Comparison of ENCODE assay signal across 1 cellular context in the genomic region with DNA sequence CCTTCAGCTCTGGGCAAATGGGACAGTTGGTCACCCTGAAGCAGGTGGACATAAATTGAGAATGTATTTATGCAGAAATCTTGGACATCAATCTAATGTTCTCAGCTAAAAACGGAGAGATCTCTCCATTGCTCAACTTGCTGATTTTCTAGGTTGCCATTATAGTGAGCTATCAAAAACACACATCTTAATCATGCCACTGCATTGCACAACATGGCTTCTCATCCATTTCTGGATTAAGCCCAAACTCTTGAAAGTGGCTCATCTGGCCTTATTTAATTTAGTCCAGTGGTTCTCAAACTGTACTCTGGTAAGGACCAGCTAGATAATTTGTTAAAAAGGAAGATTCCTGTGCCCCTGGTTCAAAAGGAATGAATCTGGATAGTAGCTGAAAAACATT.
TF ChIP-seq lines count a peak whose summit lies in the region.

No MANE protein-coding gene starts in this region.

TF ChIP-seq in HCT116, 20 proteins besides CTCF, POLR2A, EP300 and RAD21 (continued from another document):
- TF ChIP-seq, protein P1, sequence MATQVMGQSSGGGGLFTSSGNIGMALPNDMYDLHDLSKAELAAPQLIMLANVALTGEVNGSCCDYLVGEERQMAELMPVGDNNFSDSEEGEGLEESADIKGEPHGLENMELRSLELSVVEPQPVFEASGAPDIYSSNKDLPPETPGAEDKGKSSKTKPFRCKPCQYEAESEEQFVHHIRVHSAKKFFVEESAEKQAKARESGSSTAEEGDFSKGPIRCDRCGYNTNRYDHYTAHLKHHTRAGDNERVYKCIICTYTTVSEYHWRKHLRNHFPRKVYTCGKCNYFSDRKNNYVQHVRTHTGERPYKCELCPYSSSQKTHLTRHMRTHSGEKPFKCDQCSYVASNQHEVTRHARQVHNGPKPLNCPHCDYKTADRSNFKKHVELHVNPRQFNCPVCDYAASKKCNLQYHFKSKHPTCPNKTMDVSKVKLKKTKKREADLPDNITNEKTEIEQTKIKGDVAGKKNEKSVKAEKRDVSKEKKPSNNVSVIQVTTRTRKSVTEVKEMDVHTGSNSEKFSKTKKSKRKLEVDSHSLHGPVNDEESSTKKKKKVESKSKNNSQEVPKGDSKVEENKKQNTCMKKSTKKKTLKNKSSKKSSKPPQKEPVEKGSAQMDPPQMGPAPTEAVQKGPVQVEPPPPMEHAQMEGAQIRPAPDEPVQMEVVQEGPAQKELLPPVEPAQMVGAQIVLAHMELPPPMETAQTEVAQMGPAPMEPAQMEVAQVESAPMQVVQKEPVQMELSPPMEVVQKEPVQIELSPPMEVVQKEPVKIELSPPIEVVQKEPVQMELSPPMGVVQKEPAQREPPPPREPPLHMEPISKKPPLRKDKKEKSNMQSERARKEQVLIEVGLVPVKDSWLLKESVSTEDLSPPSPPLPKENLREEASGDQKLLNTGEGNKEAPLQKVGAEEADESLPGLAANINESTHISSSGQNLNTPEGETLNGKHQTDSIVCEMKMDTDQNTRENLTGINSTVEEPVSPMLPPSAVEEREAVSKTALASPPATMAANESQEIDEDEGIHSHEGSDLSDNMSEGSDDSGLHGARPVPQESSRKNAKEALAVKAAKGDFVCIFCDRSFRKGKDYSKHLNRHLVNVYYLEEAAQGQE (IDR thresholded peaks at IDR 0.05; ENCODE audit: low read depth) = no peak
- TF ChIP-seq EZH2phosphoT487 (IDR thresholded peaks at IDR 0.05; ENCODE audit: borderline replicate concordance) (no peak), SIN3A (IDR thresholded peaks at IDR 0.05; ENCODE audit: low read depth) (no peak), CBX3 (IDR thresholded peaks at IDR 0.05; ENCODE audit: low read depth) (no peak), SP1 (IDR thresholded peaks at IDR 0.05; ENCODE audit: low read depth) (no peak), FOSL1 (IDR thresholded peaks at IDR 0.05; ENCODE audit: low read depth) (no peak), YY1 (IDR thresholded peaks at IDR 0.05; ENCODE audit: extremely low read depth, insufficient replicate concordance, low read depth, low read length) (no peak), EZH2 (IDR thresholded peaks at IDR 0.05) (no peak), SRF (IDR thresholded peaks at IDR 0.05; ENCODE audit: low read depth) (no peak), EGR1 (IDR thresholded peaks at IDR 0.05; ENCODE audit: low read depth) (no peak), POLR2AphosphoS5 (IDR thresholded peaks at IDR 0.05; ENCODE audit: low read depth, low read length) (no peak), ZFX (IDR thresholded peaks at IDR 0.05) (no peak)
- TF ChIP-seq, protein P2, sequence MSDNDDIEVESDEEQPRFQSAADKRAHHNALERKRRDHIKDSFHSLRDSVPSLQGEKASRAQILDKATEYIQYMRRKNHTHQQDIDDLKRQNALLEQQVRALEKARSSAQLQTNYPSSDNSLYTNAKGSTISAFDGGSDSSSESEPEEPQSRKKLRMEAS (IDR thresholded peaks at IDR 0.05) = no peak
- TF ChIP-seq, protein P3, sequence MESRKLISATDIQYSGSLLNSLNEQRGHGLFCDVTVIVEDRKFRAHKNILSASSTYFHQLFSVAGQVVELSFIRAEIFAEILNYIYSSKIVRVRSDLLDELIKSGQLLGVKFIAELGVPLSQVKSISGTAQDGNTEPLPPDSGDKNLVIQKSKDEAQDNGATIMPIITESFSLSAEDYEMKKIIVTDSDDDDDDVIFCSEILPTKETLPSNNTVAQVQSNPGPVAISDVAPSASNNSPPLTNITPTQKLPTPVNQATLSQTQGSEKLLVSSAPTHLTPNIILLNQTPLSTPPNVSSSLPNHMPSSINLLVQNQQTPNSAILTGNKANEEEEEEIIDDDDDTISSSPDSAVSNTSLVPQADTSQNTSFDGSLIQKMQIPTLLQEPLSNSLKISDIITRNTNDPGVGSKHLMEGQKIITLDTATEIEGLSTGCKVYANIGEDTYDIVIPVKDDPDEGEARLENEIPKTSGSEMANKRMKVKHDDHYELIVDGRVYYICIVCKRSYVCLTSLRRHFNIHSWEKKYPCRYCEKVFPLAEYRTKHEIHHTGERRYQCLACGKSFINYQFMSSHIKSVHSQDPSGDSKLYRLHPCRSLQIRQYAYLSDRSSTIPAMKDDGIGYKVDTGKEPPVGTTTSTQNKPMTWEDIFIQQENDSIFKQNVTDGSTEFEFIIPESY (IDR thresholded peaks at IDR 0.05; ENCODE audit: extremely low read depth, insufficient replicate concordance, low read length) = no peak
